16 cellular contexts compared by ENCODE assay signal in genomic region chr9:136558373-136558772, GRCh38. TPM values are rescaled to one million over a fixed set of nuclear protein-coding genes. Genes with fewer than 3 reads are reported as not detected.
DNase-seq lines count a peak whose midpoint lies in the region; ATAC-seq and TF ChIP-seq lines count a peak whose summit lies in the region.
"Had no signal": no experiment of that assay in that cellular context is flagged by ENCODE, and none has a peak within 500 bp of the region (broad histone marks: within the 10 kb centered on the region; RNA-seq: fewer than 3 reads in every experiment).

No MANE protein-coding gene starts in this region.

- peaks cover 5 to 63% of the 10 kb centered on the region in 2 donors for H3K4me1 ChIP-seq in left lung
- H3K4me1 ChIP-seq in thyroid gland, result peaks cover 13 to 36% of the 10 kb centered on the region in 2 donors
- no peaks in the 10 kb centered on the region for H3K4me1 ChIP-seq in testis
- H3K4me1 ChIP-seq: adrenal gland, transverse colon had no signal

- H3K27me3 ChIP-seq in left lung, result no peaks in the 10 kb centered on the region
- no peaks in the 10 kb centered on the region for H3K27me3 ChIP-seq in thyroid gland
- H3K27me3 ChIP-seq in testis, result no peaks in the 10 kb centered on the region
- H3K27me3 ChIP-seq: adrenal gland, transverse colon had no signal

- DNase-seq in activated CD4-positive, alpha-beta T cell treated with anti-CD3 and anti-CD28 coated beads for 36 hours, result no peak
- no peak for DNase-seq in activated CD4-positive, alpha-beta T cell treated with anti-CD3 and anti-CD28 coated beads, Interleukin-2, amount 10 ng/mL, durations not matched to agents 7 days and 5 days
- DNase-seq in SKM-1 treated with dmso at 0.1 percent for 144 hours (lab: John Stamatoyannopoulos, UW; ENCODE audit: unreplicated experiment), result peak; percentile 63
- DNase-seq in left lung, result peak in 1 of 2 donors; percentile 13
- DNase-seq in thyroid gland, result no peak
- DNase-seq in activated CD4-positive, alpha-beta memory T cell treated with anti-CD3 and anti-CD28 coated beads for 36 hours, result no peak
- no peak for DNase-seq in activated naive CD4-positive, alpha-beta T cell treated with anti-CD3 and anti-CD28 coated beads, Interleukin-2, amount 10 ng/mL, durations not matched to agents 7 days and 5 days
- DNase-seq in testis, result no peak
- DNase-seq: 8988T, Calu3, cortex of kidney, NCI-H1092, transverse colon had no signal

- ATAC-seq in activated CD4-positive, alpha-beta T cell treated with anti-CD3 and anti-CD28 coated beads for 36 hours, result no peak
- ATAC-seq in left lung, result peak; percentile 31

- no peaks in the 10 kb centered on the region for H3K27me3 Mint-ChIP-seq in activated CD4-positive, alpha-beta T cell treated with anti-CD3 and anti-CD28 coated beads for 36 hours
- peaks cover 4% of the 10 kb centered on the region for H3K27me3 Mint-ChIP-seq in activated CD4-positive, alpha-beta T cell treated with anti-CD3 and anti-CD28 coated beads, Interleukin-2, amount 10 ng/mL, durations not matched to agents 7 days and 5 days
- H3K27me3 Mint-ChIP-seq in activated CD4-positive, alpha-beta memory T cell treated with anti-CD3 and anti-CD28 coated beads for 36 hours, result no peaks in the 10 kb centered on the region
- peaks cover 61% of the 10 kb centered on the region for H3K27me3 Mint-ChIP-seq in activated naive CD4-positive, alpha-beta T cell treated with anti-CD3 and anti-CD28 coated beads, Interleukin-2, amount 10 ng/mL, durations not matched to agents 7 days and 5 days

- H3K36me3 ChIP-seq in left lung, result no peaks in the 10 kb centered on the region
- no peaks in the 10 kb centered on the region for H3K36me3 ChIP-seq in thyroid gland
- H3K36me3 ChIP-seq in testis (ENCODE audit: low read depth, missing control alignments), result no peaks in the 10 kb centered on the region
- H3K36me3 ChIP-seq: adrenal gland, transverse colon had no signal

- H3K27ac ChIP-seq in left lung (peak overlapping the region; percentile 51 to 84), thyroid gland (peak overlapping the region; percentile 67 to 92 (median 78)), testis (no peak overlapping the region)
- H3K27ac ChIP-seq: VCaP had no signal

- WGBS in thyroid gland, 2 donors, result 53 to 56% methylated on average over 5 of the region's 5 CpGs
- WGBS in testis, 2 donors, result 72% methylated on average over 5 of the region's 5 CpGs

- TF ChIP-seq CTCF in left lung (IDR thresholded peaks at IDR 0.05) (no peak), thyroid gland (IDR thresholded peaks at IDR 0.05) (no peak), testis (IDR thresholded peaks at IDR 0.05) (no peak)

- CTCF ChIA-PET in activated CD4-positive, alpha-beta T cell treated with anti-CD3 and anti-CD28 coated beads for 36 hours (lab: Charles Lee), result no interaction called here
- CTCF ChIA-PET in activated CD4-positive, alpha-beta T cell treated with anti-CD3 and anti-CD28 coated beads, Interleukin-2, amount 10 ng/mL, durations not matched to agents 7 days and 5 days (lab: Charles Lee), result no interaction called here
- CTCF ChIA-PET in activated CD4-positive, alpha-beta memory T cell treated with anti-CD3 and anti-CD28 coated beads for 36 hours (lab: Charles Lee), result no interaction called here
- CTCF ChIA-PET in activated naive CD4-positive, alpha-beta T cell treated with anti-CD3 and anti-CD28 coated beads, Interleukin-2, amount 10 ng/mL, durations not matched to agents 7 days and 5 days (lab: Charles Lee), result no interaction called here

- intact Hi-C loops in activated CD4-positive, alpha-beta T cell treated with anti-CD3 and anti-CD28 coated beads for 36 hours (cut with DNase I, micrococcal nuclease), result no loop called here
- intact Hi-C loops in left lung (cut with DNase I) (no loop called here), thyroid gland (cut with DNase I) (no loop called here), testis (cut with DNase I; ENCODE audit: low total_unique reads) (no loop called here)
- intact Hi-C loops in activated CD4-positive, alpha-beta memory T cell treated with anti-CD3 and anti-CD28 coated beads for 36 hours (cut with micrococcal nuclease), result no loop called here

- POLR2A ChIA-PET in activated CD4-positive, alpha-beta T cell treated with anti-CD3 and anti-CD28 coated beads for 36 hours (lab: Charles Lee), result no interaction called here
- POLR2A ChIA-PET in activated CD4-positive, alpha-beta T cell treated with anti-CD3 and anti-CD28 coated beads, Interleukin-2, amount 10 ng/mL, durations not matched to agents 7 days and 5 days (lab: Charles Lee), result no interaction called here
- POLR2A ChIA-PET in activated CD4-positive, alpha-beta memory T cell treated with anti-CD3 and anti-CD28 coated beads for 36 hours (lab: Charles Lee), result no interaction called here

- H3K4me1 Mint-ChIP-seq in activated CD4-positive, alpha-beta T cell treated with anti-CD3 and anti-CD28 coated beads for 36 hours, result peaks cover 3% of the 10 kb centered on the region
- H3K4me1 Mint-ChIP-seq in activated CD4-positive, alpha-beta T cell treated with anti-CD3 and anti-CD28 coated beads, Interleukin-2, amount 10 ng/mL, durations not matched to agents 7 days and 5 days, result no peaks in the 10 kb centered on the region
- peaks cover 2% of the 10 kb centered on the region for H3K4me1 Mint-ChIP-seq in activated CD4-positive, alpha-beta memory T cell treated with anti-CD3 and anti-CD28 coated beads for 36 hours (ENCODE audit: low read depth)
- H3K4me1 Mint-ChIP-seq in activated naive CD4-positive, alpha-beta T cell treated with anti-CD3 and anti-CD28 coated beads, Interleukin-2, amount 10 ng/mL, durations not matched to agents 7 days and 5 days, result peaks cover 3% of the 10 kb centered on the region

- H3K9me3 Mint-ChIP-seq in activated CD4-positive, alpha-beta T cell treated with anti-CD3 and anti-CD28 coated beads for 36 hours (ENCODE audit: low read depth), result peaks cover 2% of the 10 kb centered on the region
- H3K9me3 Mint-ChIP-seq in activated CD4-positive, alpha-beta T cell treated with anti-CD3 and anti-CD28 coated beads, Interleukin-2, amount 10 ng/mL, durations not matched to agents 7 days and 5 days, result peaks cover 14% of the 10 kb centered on the region
- peaks cover 17% of the 10 kb centered on the region for H3K9me3 Mint-ChIP-seq in activated CD4-positive, alpha-beta memory T cell treated with anti-CD3 and anti-CD28 coated beads for 36 hours
- H3K9me3 Mint-ChIP-seq in activated naive CD4-positive, alpha-beta T cell treated with anti-CD3 and anti-CD28 coated beads, Interleukin-2, amount 10 ng/mL, durations not matched to agents 7 days and 5 days, result peaks cover 19% of the 10 kb centered on the region

- no peaks in the 10 kb centered on the region for H3K36me3 Mint-ChIP-seq in activated CD4-positive, alpha-beta T cell treated with anti-CD3 and anti-CD28 coated beads for 36 hours (ENCODE audit: low read depth)
- peaks cover 2% of the 10 kb centered on the region for H3K36me3 Mint-ChIP-seq in activated CD4-positive, alpha-beta T cell treated with anti-CD3 and anti-CD28 coated beads, Interleukin-2, amount 10 ng/mL, durations not matched to agents 7 days and 5 days (ENCODE audit: low read depth)
- H3K36me3 Mint-ChIP-seq in activated CD4-positive, alpha-beta memory T cell treated with anti-CD3 and anti-CD28 coated beads for 36 hours, result no peaks in the 10 kb centered on the region
- no peaks in the 10 kb centered on the region for H3K36me3 Mint-ChIP-seq in activated naive CD4-positive, alpha-beta T cell treated with anti-CD3 and anti-CD28 coated beads, Interleukin-2, amount 10 ng/mL, durations not matched to agents 7 days and 5 days

- H3K4me3 Mint-ChIP-seq in activated CD4-positive, alpha-beta T cell treated with anti-CD3 and anti-CD28 coated beads for 36 hours, result no peak overlapping the region
- no peak overlapping the region for H3K4me3 Mint-ChIP-seq in activated CD4-positive, alpha-beta T cell treated with anti-CD3 and anti-CD28 coated beads, Interleukin-2, amount 10 ng/mL, durations not matched to agents 7 days and 5 days
- H3K4me3 Mint-ChIP-seq in activated CD4-positive, alpha-beta memory T cell treated with anti-CD3 and anti-CD28 coated beads for 36 hours, result no peak overlapping the region
- no peak overlapping the region for H3K4me3 Mint-ChIP-seq in activated naive CD4-positive, alpha-beta T cell treated with anti-CD3 and anti-CD28 coated beads, Interleukin-2, amount 10 ng/mL, durations not matched to agents 7 days and 5 days

- no peak overlapping the region for H3K4me3 ChIP-seq in left lung
- no peak overlapping the region for H3K4me3 ChIP-seq in thyroid gland (replicated peaks in 1 of 3)
- no peak overlapping the region for H3K4me3 ChIP-seq in testis
- H3K4me3 ChIP-seq: adrenal gland, skin epidermis, transverse colon had no signal

- TF ChIP-seq POLR2A in thyroid gland (IDR thresholded peaks at IDR 0.05) (no peak), testis (IDR thresholded peaks at IDR 0.05) (no peak)

- H3K27ac Mint-ChIP-seq in activated CD4-positive, alpha-beta T cell treated with anti-CD3 and anti-CD28 coated beads for 36 hours, result peak overlapping the region; percentile 0
- H3K27ac Mint-ChIP-seq in activated CD4-positive, alpha-beta T cell treated with anti-CD3 and anti-CD28 coated beads, Interleukin-2, amount 10 ng/mL, durations not matched to agents 7 days and 5 days, result no peak overlapping the region
- H3K27ac Mint-ChIP-seq in activated CD4-positive, alpha-beta memory T cell treated with anti-CD3 and anti-CD28 coated beads for 36 hours, result no peak overlapping the region
- no peak overlapping the region for H3K27ac Mint-ChIP-seq in activated naive CD4-positive, alpha-beta T cell treated with anti-CD3 and anti-CD28 coated beads, Interleukin-2, amount 10 ng/mL, durations not matched to agents 7 days and 5 days

- no peaks in the 10 kb centered on the region for H3K9me3 ChIP-seq in left lung
- H3K9me3 ChIP-seq in thyroid gland, result no peaks in the 10 kb centered on the region
- no peaks in the 10 kb centered on the region for H3K9me3 ChIP-seq in testis
- H3K9me3 ChIP-seq: adrenal gland had no signal

RNA-seq across cellular contexts. Expression of gene NOTCH1, which starts 12.5 kb away (rescaled TPM):
- 10 to 100 TPM; 70.0 to 79.4 TPM for total RNA-seq in activated CD4-positive, alpha-beta T cell treated with anti-CD3 and anti-CD28 coated beads for 36 hours
- 10 to 100 TPM; 73.6 to 74.4 TPM for total RNA-seq in activated CD4-positive, alpha-beta T cell treated with anti-CD3 and anti-CD28 coated beads, Interleukin-2, amount 10 ng/mL, durations not matched to agents 7 days and 5 days
- total RNA-seq in left lung (100 to 1,000 TPM in 1 of 2 donors, 10 to 100 TPM in 1; 65.1 to 102 TPM), thyroid gland (10 to 100 TPM; 19.6 to 35.4 (median 23.2) TPM), testis (10 to 100 TPM; 32.4 to 34.1 TPM)
- total RNA-seq in activated CD4-positive, alpha-beta memory T cell treated with anti-CD3 and anti-CD28 coated beads for 36 hours, result 10 to 100 TPM; 67.0 to 68.3 TPM
- 7.2 TPM for polyA plus RNA-seq in testis (ENCODE audit: insufficient read depth, low read depth, low replicate concordance)

Comparison
In these comparisons a context has a peak if more than half of its experiments do, and no peak if none do; other contexts are left out.
1. H3K27ac ChIP-seq: peak in left lung (2 of 2) and thyroid gland (3 of 3); none in testis (0 of 2).